8 cellular contexts compared by ENCODE assay signal in the genomic region with DNA sequence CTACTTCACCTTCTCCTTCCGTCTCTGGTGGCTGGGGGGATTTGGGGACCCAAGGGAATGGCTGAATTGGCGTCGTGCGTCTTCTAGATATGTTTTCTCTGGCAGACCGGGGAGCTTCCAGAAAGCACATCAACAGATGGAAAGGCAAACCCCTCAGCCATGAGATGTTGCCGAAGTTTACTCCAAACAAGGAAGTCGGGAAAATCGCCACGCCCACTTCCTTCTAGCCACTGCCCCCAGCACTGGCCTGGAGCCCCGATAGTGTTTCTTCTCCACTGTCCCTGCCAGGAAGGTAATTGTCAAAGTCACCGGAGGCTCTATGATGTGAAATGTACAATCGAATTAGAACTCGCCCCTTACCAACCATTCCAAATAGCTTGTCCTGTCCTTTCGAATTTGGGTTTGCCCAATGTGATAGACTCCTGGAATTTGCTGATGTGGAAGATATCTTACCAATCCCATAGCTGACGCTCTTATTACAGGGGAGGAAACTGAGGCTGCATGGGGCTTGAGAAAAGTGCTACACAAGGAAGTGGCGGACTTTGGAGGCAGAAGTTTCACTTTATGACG.
DNase-seq lines count a peak whose midpoint lies in the region; ATAC-seq and TF ChIP-seq lines count a peak whose summit lies in the region.

No MANE protein-coding gene starts in this region.

- peaks cover 0 to 4% (median 0%) of the 10 kb centered on the region in 4 donors for H3K4me1 ChIP-seq in Peyer's patch
- H3K4me1 ChIP-seq in foreskin keratinocyte, result no peaks in the 10 kb centered on the region
- peaks cover 2% of the 10 kb centered on the region for H3K4me1 ChIP-seq in neuron (ENCODE audit: insufficient read depth, low read length)

- H3K9me3 ChIP-seq in Peyer's patch, result no peaks in the 10 kb centered on the region
- no peaks in the 10 kb centered on the region for H3K9me3 ChIP-seq in neuron (ENCODE audit: low read length)

- peak overlapping the region; percentile 75 for H2AFZ ChIP-seq in neuron (ENCODE audit: low read depth, low read length)

- peak overlapping the region; percentile 78 to 99 for H3K4me3 Mint-ChIP-seq in CD14-positive monocyte

- H3K27me3 ChIP-seq in Peyer's patch, result peaks cover 0 to 10% of the 10 kb centered on the region in 2 donors
- H3K27me3 ChIP-seq in foreskin keratinocyte, result peaks cover 89% of the 10 kb centered on the region
- H3K27me3 ChIP-seq in neuron (ENCODE audit: insufficient read depth, low read length), result peaks cover 48% of the 10 kb centered on the region

- ATAC-seq in foreskin keratinocyte, result peak; percentile 26
- no peak for ATAC-seq in HG03439 (IDR thresholded peaks at IDR 0.05; ENCODE audit: unreplicated experiment)

- peak overlapping the region in 2 of 4 donors; percentile 31 to 39 for H3K27ac ChIP-seq in Peyer's patch
- no peak overlapping the region for H3K27ac ChIP-seq in foreskin keratinocyte

- DNase-seq in CD14-positive monocyte (ENCODE audit: low spot score), result no peak
- DNase-seq in Peyer's patch, result peak in 2 of 3 donors; percentile 33 to 49
- DNase-seq in foreskin keratinocyte, result no peak
- no peak for DNase-seq in NCI-H2081 treated with DMSO at 0.1 percent for 48 hours (lab: John Stamatoyannopoulos, UW)
- no peak for DNase-seq in SKM-1 (lab: John Stamatoyannopoulos, UW; ENCODE audit: unreplicated experiment)
- DNase-seq in AG08395 (ENCODE audit: low spot score), result no peak

- peaks cover 0 to 12% (median 8%) of the 10 kb centered on the region in 7 donors for H3K9me3 Mint-ChIP-seq in CD14-positive monocyte

- no peak for TF ChIP-seq CTCF in CD14-positive monocyte (IDR thresholded peaks at IDR 0.05)
- no peak for TF ChIP-seq CTCF in Peyer's patch (IDR thresholded peaks at IDR 0.05)
- TF ChIP-seq CTCF in foreskin keratinocyte (conservative IDR thresholded peaks at IDR 0.05), result no peak

- H3K27ac Mint-ChIP-seq in CD14-positive monocyte, result no peak overlapping the region

- H3K36me3 Mint-ChIP-seq in CD14-positive monocyte, result peaks cover 0 to 3% of the 10 kb centered on the region in 2 donors

- H3K27me3 Mint-ChIP-seq in CD14-positive monocyte (ENCODE audit: low read depth in 3 of 3), result peaks cover 45 to 46% (median 45%) of the 10 kb centered on the region in 3 donors

- H3K4me3 ChIP-seq in Peyer's patch, result peak overlapping the region; percentile 3 to 45 (median 34)
- H3K4me3 ChIP-seq in neuron (ENCODE audit: low read length), result peak overlapping the region; percentile 20

- no peaks in the 10 kb centered on the region for H3K36me3 ChIP-seq in Peyer's patch
- no peaks in the 10 kb centered on the region for H3K36me3 ChIP-seq in neuron (ENCODE audit: insufficient read depth, low read length)

- H3K4me1 Mint-ChIP-seq in CD14-positive monocyte, result peaks cover 11% of the 10 kb centered on the region

- no peak for TF ChIP-seq POLR2A in Peyer's patch (IDR thresholded peaks at IDR 0.05)

- intact Hi-C loops in CD14-positive monocyte (cut with micrococcal nuclease), result no loop called here

Comparison
In these comparisons a context has a peak if more than half of its experiments do, and no peak if none do; other contexts are left out.
1. DNase-seq: peak in Peyer's patch (2 of 3); none in CD14-positive monocyte (single experiment), foreskin keratinocyte (0 of 2), NCI-H2081 treated with DMSO at 0.1 percent for 48 hours (single experiment), SKM-1 (single experiment) and AG08395 (single experiment).